ENCODE assay signal across 8 cellular contexts in genomic region chr12:133129368-133130037, GRCh38. TPM values are rescaled to one million over a fixed set of nuclear protein-coding genes. Genes with fewer than 3 reads are reported as not detected.
DNase-seq lines count a peak whose midpoint lies in the region; ATAC-seq and TF ChIP-seq lines count a peak whose summit lies in the region.

No MANE protein-coding gene starts in this region.

- in situ Hi-C loops in G401 (cut with HindIII; ENCODE audit: low sequenced_read_pairs): no loop called here

- POLR2A ChIA-PET in T-cell (lab: Charles Lee): interaction anchor here in 1 of 2 donors (0.6 to 2.9 kb wide), 2 partner anchors 49 to 85 kb away, joined by 3 to 16 read pairs; no protein-coding TSS in a partner anchor

- intact Hi-C loops in CD14-positive monocyte (cut with micrococcal nuclease): loop anchor here (1.0 to 5.0 kb wide), 6 partner anchors 49 to 143 kb away; partner anchors contain the start of genes ZNF140 (in 2 of the 2), ZNF268 (in 2 of the 2), ZNF84 (in 2 of the 2) and ZNF26 (in 1 of the 2)

- DNase-seq in CD14-positive monocyte (ENCODE audit: low spot score) (no peak), HFFc6 (peak; percentile 17), T-cell (peak in 2 of 34 experiments; percentile 4 to 9), fibroblast of gingiva (ENCODE audit: low read depth) (peak; percentile 25), omental fat pad (ENCODE audit: low spot score) (no peak), globus pallidus (ENCODE audit: low spot score) (no peak), G401 (ENCODE audit: low spot score) (no peak)

- H3K4me1 Mint-ChIP-seq in CD14-positive monocyte (peaks cover 15% of the 10 kb centered on the region), HFFc6 (ENCODE audit: low read depth) (peaks cover 11% of the 10 kb centered on the region), T-cell (peaks cover 19 to 29% (median 26%) of the 10 kb centered on the region in 3 donors)

- TF ChIP-seq CTCF in CD14-positive monocyte (IDR thresholded peaks at IDR 0.05) (no peak), HFFc6 (IDR thresholded peaks at IDR 0.05) (no peak), omental fat pad (IDR thresholded peaks at IDR 0.05) (no peak)

- ATAC-seq in T-cell (replicated peaks in 1 of 4): peak in 2 of 4 experiments; percentile 2 to 6
- ATAC-seq in omental fat pad (ENCODE audit: low FRiP score): peak; percentile 22
- no peak for ATAC-seq in GM21528 (IDR thresholded peaks at IDR 0.05; ENCODE audit: low FRiP score, unreplicated experiment)

- H3K36me3 Mint-ChIP-seq in CD14-positive monocyte: peaks cover 13 to 34% of the 10 kb centered on the region in 2 donors
- peaks cover 64% of the 10 kb centered on the region for H3K36me3 Mint-ChIP-seq in HFFc6 (ENCODE audit: low read depth)
- H3K36me3 Mint-ChIP-seq in T-cell: peaks cover 69% of the 10 kb centered on the region

- CTCF ChIA-PET in T-cell (lab: Charles Lee): interaction anchor here in 1 of 2 donors (0.7 to 1.1 kb wide), 2 partner anchors 52 to 92 kb away, joined by 3 to 5 read pairs; partner anchors contain the start of gene ZNF268

- H3K9me3 Mint-ChIP-seq in CD14-positive monocyte (peaks cover 38 to 98% (median 86%) of the 10 kb centered on the region in 7 donors), HFFc6 (peaks cover 74% of the 10 kb centered on the region), T-cell (peaks cover 19 to 46% (median 24%) of the 10 kb centered on the region in 3 donors)

- H3K27ac Mint-ChIP-seq in CD14-positive monocyte (peak overlapping the region; percentile 7 to 97 (median 94)), HFFc6 (peak overlapping the region; percentile 99), T-cell (peak overlapping the region; percentile 63 to 97)

- H3K27me3 Mint-ChIP-seq in CD14-positive monocyte (ENCODE audit: low read depth in 3 of 3) (peaks cover 0 to 3% (median 1%) of the 10 kb centered on the region in 3 donors), HFFc6 (ENCODE audit: insufficient read depth) (peaks cover 4% of the 10 kb centered on the region; the same call in 1 of the 2 replicates), T-cell (no peaks in the 10 kb centered on the region)

- peak overlapping the region; percentile 86 to 92 for H3K4me3 Mint-ChIP-seq in CD14-positive monocyte
- peak overlapping the region; percentile 98 for H3K4me3 Mint-ChIP-seq in HFFc6
- H3K4me3 Mint-ChIP-seq in T-cell: peak overlapping the region; percentile 92 to 97 (median 92)

RNA-seq across cellular contexts. Expression of gene ZNF891, which starts 0.6 kb away (rescaled TPM):
- under 1 TPM; 0.08 to 0.18 TPM for polyA plus RNA-seq in CD14-positive monocyte
- total RNA-seq in HFFc6 (2021; fragmentation: NEBNext Ultra II Directional; extraction: Animal tissue kit (Norgen Biotek cat#: 25700)): under 1 TPM; 0.59 to 0.70 (median 0.62) TPM
- 1 to 10 TPM; 4.9 to 6.0 (median 5.1) TPM for total RNA-seq in T-cell
- 1 to 10 TPM; 1.9 to 4.6 (median 2.9) TPM for total RNA-seq in omental fat pad
- total RNA-seq in G401 (2014; rRNA removed; shearing (Covaris generic)): 1.4 and 1.6 TPM in 2 replicates

RNA-seq across cellular contexts. Expression of gene ZNF10, which starts 0.9 kb away (rescaled TPM):
- under 1 TPM; 0.68 to 0.79 TPM for polyA plus RNA-seq in CD14-positive monocyte
- 1 to 10 TPM; 3.6 to 4.8 (median 4.1) TPM for total RNA-seq in HFFc6 (2021; fragmentation: NEBNext Ultra II Directional; extraction: Animal tissue kit (Norgen Biotek cat#: 25700))
- total RNA-seq in T-cell (10 to 100 TPM; 11.7 to 46.6 (median 15.6) TPM), omental fat pad (10 to 100 TPM in 2 of 4 donors, 1 to 10 TPM in 2; 5.5 to 39.0 (median 9.8) TPM)
- total RNA-seq in G401 (2014; rRNA removed; shearing (Covaris generic)): 4.7 and 5.1 TPM in 2 replicates

RNA-seq across cellular contexts. Expression of gene ZNF140, which starts 48.8 kb away (rescaled TPM):
- 10 to 100 TPM in 1 of 2 donors, 1 to 10 TPM in 1; 6.2 to 11.8 TPM for polyA plus RNA-seq in CD14-positive monocyte
- total RNA-seq in HFFc6 (2021; fragmentation: NEBNext Ultra II Directional; extraction: Animal tissue kit (Norgen Biotek cat#: 25700)): 1 to 10 TPM; 7.7 to 9.5 (median 7.9) TPM
- total RNA-seq in T-cell (10 to 100 TPM; 12.6 to 20.8 (median 20.3) TPM), omental fat pad (10 to 100 TPM; 12.3 to 21.4 (median 14.7) TPM)
- 19.8 and 30.4 TPM in 2 replicates for total RNA-seq in G401 (2014; rRNA removed; shearing (Covaris generic))

RNA-seq across cellular contexts. Expression of gene ZNF268, which starts 51.8 kb away (rescaled TPM):
- polyA plus RNA-seq in CD14-positive monocyte: 1 to 10 TPM; 5.8 to 6.0 TPM
- total RNA-seq in HFFc6 (2021; fragmentation: NEBNext Ultra II Directional; extraction: Animal tissue kit (Norgen Biotek cat#: 25700)): 10 to 100 TPM; 13.5 to 15.7 (median 14.0) TPM
- total RNA-seq in T-cell: 10 to 100 TPM; 19.0 to 30.9 (median 27.7) TPM
- 10 to 100 TPM; 10.8 to 20.5 (median 15.0) TPM for total RNA-seq in omental fat pad
- 19.4 and 38.0 TPM in 2 replicates for total RNA-seq in G401 (2014; rRNA removed; shearing (Covaris generic))

Comparison
In these comparisons a context has a peak if more than half of its experiments do, and no peak if none do; other contexts are left out.
1. DNase-seq: peak in HFFc6 (single experiment) and fibroblast of gingiva (single experiment); none in CD14-positive monocyte (single experiment), omental fat pad (single experiment), globus pallidus (single experiment) and G401 (single experiment).
2. Peak in every context shown above with its lines, with median percentiles within 50 percentile points of each other: H3K27ac Mint-ChIP-seq and H3K4me3 Mint-ChIP-seq.